8 cellular contexts compared by ENCODE assay signal in the genomic region with DNA sequence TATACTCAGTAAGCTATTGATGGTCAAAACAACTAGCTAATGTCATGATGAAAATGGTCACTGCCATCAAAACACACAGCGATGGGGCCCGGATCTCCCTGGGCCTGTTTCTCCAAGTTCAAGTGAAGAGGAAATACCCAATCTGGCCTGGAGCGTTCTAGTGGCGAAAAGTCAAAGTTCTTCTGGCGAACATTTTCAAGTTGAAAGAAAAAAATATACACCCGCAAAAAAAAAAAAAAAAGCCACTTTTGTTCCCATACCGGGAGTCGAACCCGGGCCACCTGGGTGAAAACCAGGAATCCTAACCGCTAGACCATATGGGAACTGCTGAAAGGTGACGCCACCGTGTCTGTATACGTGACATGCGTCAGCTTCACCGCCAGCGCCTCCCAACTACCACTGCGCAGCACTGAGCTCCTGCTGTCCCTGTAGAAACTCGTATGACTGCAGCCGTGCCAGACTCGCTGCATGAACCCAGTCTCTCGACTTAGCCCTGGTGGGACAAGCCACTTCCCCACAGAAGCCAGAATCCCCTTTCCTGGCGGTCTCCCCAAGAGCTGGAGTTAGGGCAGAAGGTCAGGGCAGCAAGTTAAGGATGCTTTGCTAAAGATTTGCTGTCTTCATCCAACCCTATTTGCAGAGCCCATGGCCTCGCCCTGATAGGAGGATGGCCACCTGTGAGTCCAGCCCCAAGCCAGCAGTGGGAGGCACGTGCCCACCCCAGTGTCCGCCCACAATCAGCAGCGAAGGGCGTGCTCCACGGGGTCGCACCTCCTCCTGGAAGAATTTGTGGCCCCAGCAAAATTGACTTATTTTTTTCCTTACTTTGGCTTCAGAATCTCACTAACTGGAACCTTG. TPM values are rescaled to one million over a fixed set of nuclear protein-coding genes. Genes with fewer than 3 reads are reported as not detected.
DNase-seq lines count a peak whose midpoint lies in the region; ATAC-seq and TF ChIP-seq lines count a peak whose summit lies in the region.

No MANE protein-coding gene starts in this region.

- TF ChIP-seq EP300 in esophagus muscularis mucosa (IDR thresholded peaks at IDR 0.05), result no peak

- H3K9ac ChIP-seq in stomach smooth muscle (ENCODE audit: low read length in 2 of 2), result peak overlapping the region in 1 of 2 donors; percentile 13

- 25% methylated on average over 25 of the region's 29 CpGs for WGBS in esophagus muscularis mucosa

- H3K4me3 ChIP-seq in esophagus muscularis mucosa (peak overlapping the region; percentile 15 to 43 (median 36)), stomach smooth muscle (ENCODE audit: low read length in 2 of 2) (peak overlapping the region; percentile 23 to 65)

- DNase-seq in activated CD4-positive, CD25-positive, alpha-beta regulatory T cell treated with anti-CD3 and anti-CD28 coated beads, Interleukin-2, amount 50 U/mL, for 72 hours, result peak; percentile 59
- DNase-seq in NCI-H510A (lab: John Stamatoyannopoulos, UW), result peak; percentile 56
- peak; percentile 61 for DNase-seq in activated T-cell treated with anti-CD3 and anti-CD28 coated beads for 48 hours (ENCODE audit: low read depth)
- peak; percentile 92 for DNase-seq in esophagus muscularis mucosa (ENCODE audit: extremely low spot score)
- peak; percentile 48 for DNase-seq in midbrain (lab: John Stamatoyannopoulos, UW)

- peak in 1 of 3 experiments; percentile 7 for TF ChIP-seq CTCF in esophagus muscularis mucosa (IDR thresholded peaks at IDR 0.05)

- peak overlapping the region; percentile 40 to 57 (median 52) for H3K27ac ChIP-seq in esophagus muscularis mucosa (replicated peaks in 1 of 4)
- no peak overlapping the region for H3K27ac ChIP-seq in stomach smooth muscle (ENCODE audit: low read length)

- H3K27me3 ChIP-seq in esophagus muscularis mucosa, result peaks cover 0 to 2% (median 0%) of the 10 kb centered on the region in 4 donors
- H3K27me3 ChIP-seq in stomach smooth muscle (ENCODE audit: control insufficient read depth in 1 of 2, insufficient read depth in 2 of 2, low read length in 2 of 2), result no peaks in the 10 kb centered on the region

- H3K4me1 ChIP-seq in esophagus muscularis mucosa (peaks cover 13 to 33% (median 24%) of the 10 kb centered on the region in 4 donors), stomach smooth muscle (ENCODE audit: control insufficient read depth, insufficient read depth, low read length) (peaks cover 15% of the 10 kb centered on the region)

- TF ChIP-seq POLR2A in esophagus muscularis mucosa (IDR thresholded peaks at IDR 0.05; ENCODE audit: low read depth), result no peak

- ATAC-seq in activated CD4-positive, CD25-positive, alpha-beta regulatory T cell treated with anti-CD3 and anti-CD28 coated beads, Interleukin-2, amount 50 U/mL, for 24 hours, result no peak
- no peak for ATAC-seq in HG03439 (IDR thresholded peaks at IDR 0.05; ENCODE audit: unreplicated experiment)

- intact Hi-C loops in esophagus muscularis mucosa (cut with DNase I), result loop anchor here (10.0 kb wide), 1 partner anchor 462 kb away; no protein-coding TSS in a partner anchor

- H3K36me3 ChIP-seq in esophagus muscularis mucosa (peaks cover 0 to 26% (median 21%) of the 10 kb centered on the region in 4 donors), stomach smooth muscle (ENCODE audit: control insufficient read depth in 2 of 2, insufficient read depth in 2 of 2, low read length in 2 of 2) (peaks cover 13 to 20% of the 10 kb centered on the region in 2 donors)

- H3K9me3 ChIP-seq in esophagus muscularis mucosa, result no peaks in the 10 kb centered on the region
- no peaks in the 10 kb centered on the region for H3K9me3 ChIP-seq in stomach smooth muscle (ENCODE audit: control insufficient read depth in 2 of 2, low read length in 2 of 2)

RNA-seq across cellular contexts. Expression of a gene that starts 5.6 kb away (rescaled TPM):
- total RNA-seq in esophagus muscularis mucosa, result 100 to 1,000 TPM in 3 of 4 donors, 10 to 100 TPM in 1; 94.7 to 139 (median 114) TPM

RNA-seq across cellular contexts. Expression of a gene that starts 18.8 kb away (rescaled TPM):
- 10 to 100 TPM; 36.6 to 60.2 (median 50.3) TPM for total RNA-seq in esophagus muscularis mucosa
